22 cellular contexts compared by ENCODE assay signal in genomic region chr6:109507490-109508072, GRCh38.
"Had no signal": no experiment of that assay in that cellular context is flagged by ENCODE, and none has a peak within 500 bp of the region (broad histone marks: within the 10 kb centered on the region; RNA-seq: fewer than 3 reads in every experiment).

No MANE protein-coding gene starts in this region.

- DNase-seq: activated CD4-positive, alpha-beta T cell treated with anti-CD3 and anti-CD28 coated beads for 48 hours; activated CD8-positive, alpha-beta memory T cell treated with anti-CD3 and anti-CD28 coated beads, Interleukin-2, amount 50 U/mL, for 4 hours; activated CD8-positive, alpha-beta T cell treated with anti-CD3 and anti-CD28 coated beads, Interleukin-2, amount 10 ng/mL, durations not matched to agents 7 days and 5 days; activated gamma-delta T cell treated with Interleukin-2 at 50 U/mL for 16 hours; activated naive CD8-positive, alpha-beta T cell treated with anti-CD3 and anti-CD28 coated beads for 36 hours; activated T-cell treated with anti-CD3 and anti-CD28 coated beads, Interleukin-2, amount 50 U/mL, for 48 hours; amygdala; dorsolateral prefrontal cortex; left ventricle myocardium superior; mesenchymal stem cell; naive thymus-derived CD8-positive, alpha-beta T cell; occipital lobe; stimulated activated CD4-positive, alpha-beta T cell treated with anti-CD3 and anti-CD28 coated beads, Interleukin-4, amount 100 ng/mL, for 4 hours; stimulated activated CD8-positive, alpha-beta memory T cell treated with anti-CD3 and anti-CD28 coated beads, Interleukin-4, amount 100 ng/mL, for 48 hours; stimulated activated naive CD8-positive, alpha-beta T cell treated with anti-CD3 and anti-CD28 coated beads, Interleukin-15, Interleukin-2, amounts not matched to agents 100 U/mL and 50 U/mL, for 24 hours; T-helper 17 cell had no signal

- H3K27me3 Mint-ChIP-seq: activated naive CD8-positive, alpha-beta T cell treated with anti-CD3 and anti-CD28 coated beads for 36 hours; naive thymus-derived CD8-positive, alpha-beta T cell; progenitor cell of endocrine pancreas; type B pancreatic cell had no signal

- H3K27ac Mint-ChIP-seq: activated CD8-positive, alpha-beta T cell treated with anti-CD3 and anti-CD28 coated beads, Interleukin-2, amount 10 ng/mL, durations not matched to agents 7 days and 5 days; activated naive CD8-positive, alpha-beta T cell treated with anti-CD3 and anti-CD28 coated beads for 36 hours; progenitor cell of endocrine pancreas; T-helper 17 cell; type B pancreatic cell had no signal

- H3K4me1 Mint-ChIP-seq: activated naive CD8-positive, alpha-beta T cell treated with anti-CD3 and anti-CD28 coated beads for 36 hours; T-helper 17 cell had no signal

- H3K36me3 Mint-ChIP-seq: activated naive CD8-positive, alpha-beta T cell treated with anti-CD3 and anti-CD28 coated beads for 36 hours; naive thymus-derived CD8-positive, alpha-beta T cell; type B pancreatic cell had no signal

- H3K4me3 ChIP-seq: dorsolateral prefrontal cortex, hepatocyte, right atrium auricular region, skin epidermis, suprapubic skin had no signal

- ATAC-seq: activated CD8-positive, alpha-beta T cell treated with anti-CD3 and anti-CD28 coated beads, Interleukin-2, amount 10 ng/mL, durations not matched to agents 7 days and 5 days; left ventricle myocardium superior; naive thymus-derived CD8-positive, alpha-beta T cell; stimulated activated naive CD8-positive, alpha-beta T cell treated with anti-CD3 and anti-CD28 coated beads, Interleukin-15, Interleukin-2, amounts not matched to agents 100 U/mL and 50 U/mL, for 24 hours; T-helper 17 cell had no signal

- H3K4me3 Mint-ChIP-seq: activated CD8-positive, alpha-beta T cell treated with anti-CD3 and anti-CD28 coated beads, Interleukin-2, amount 10 ng/mL, durations not matched to agents 7 days and 5 days; activated naive CD8-positive, alpha-beta T cell treated with anti-CD3 and anti-CD28 coated beads for 36 hours; naive thymus-derived CD8-positive, alpha-beta T cell; T-helper 17 cell; type B pancreatic cell had no signal

- H3K9me3 Mint-ChIP-seq: activated naive CD8-positive, alpha-beta T cell treated with anti-CD3 and anti-CD28 coated beads for 36 hours; naive thymus-derived CD8-positive, alpha-beta T cell; type B pancreatic cell had no signal
